ENCODE assay signal across 6 cellular contexts in the genomic region with DNA sequence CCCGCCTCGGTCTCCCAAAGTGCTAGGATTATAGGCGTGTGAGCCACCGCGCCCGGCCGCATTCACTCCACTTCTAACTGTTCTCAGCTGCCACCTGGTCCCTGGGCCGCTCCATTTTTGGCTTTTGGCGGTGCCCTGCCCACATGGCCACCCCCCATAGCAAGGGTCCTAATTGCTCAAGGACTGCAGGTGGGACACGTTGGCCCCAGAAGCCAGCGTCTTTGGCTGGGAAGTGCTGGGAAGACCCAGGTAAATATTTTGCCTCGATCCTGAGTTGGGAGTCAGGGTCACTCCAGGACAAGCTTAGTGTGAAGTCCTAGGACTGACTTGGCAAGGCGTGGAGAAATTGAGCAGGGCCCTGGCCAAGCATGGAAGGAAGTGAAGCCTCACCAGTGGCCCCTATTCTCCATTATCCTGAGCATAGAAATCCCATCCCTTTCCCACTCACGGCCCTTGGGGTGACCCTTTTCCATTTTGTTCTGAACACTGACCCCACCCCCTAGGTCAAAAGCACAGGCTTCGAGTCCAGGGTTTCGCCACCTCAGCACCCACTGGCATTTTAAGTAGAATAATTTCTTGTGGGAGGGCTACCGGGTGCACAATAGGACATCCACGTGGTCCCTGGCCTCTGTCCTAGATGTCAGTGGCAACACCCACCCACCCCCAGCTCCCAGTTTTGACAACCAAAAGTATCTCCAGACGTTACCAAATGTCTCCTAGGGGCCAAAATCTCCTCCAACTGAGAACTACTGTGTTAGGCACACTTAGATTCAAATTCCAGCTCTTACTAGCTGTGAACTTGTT. TPM values are rescaled to one million over a fixed set of nuclear protein-coding genes. Genes with fewer than 3 reads are reported as not detected.
DNase-seq lines count a peak whose midpoint lies in the region; ATAC-seq and TF ChIP-seq lines count a peak whose summit lies in the region.

No MANE protein-coding gene starts in this region.

- H3K27ac Mint-ChIP-seq in stimulated activated effector memory CD8-positive, alpha-beta T cell treated with anti-CD3 and anti-CD28 coated beads, Interleukin-12 subunit alpha, Interleukin-12 subunit beta, amount 100 ng/mL, for 72 hours: peak overlapping the region; percentile 99

- peak overlapping the region; percentile 99 for H3K27ac ChIP-seq in Panc1 (ENCODE audit: low read length)

- no peaks in the 10 kb centered on the region for H3K27me3 ChIP-seq in Panc1 (ENCODE audit: control insufficient read depth, insufficient read depth, low read length)
- no peaks in the 10 kb centered on the region for H3K27me3 ChIP-seq in endocrine pancreas (ENCODE audit: control insufficient read depth, insufficient read depth, low read length)

- H3K9me3 ChIP-seq in Panc1 (ENCODE audit: control insufficient read depth, insufficient read depth, low read depth, low read length): no peaks in the 10 kb centered on the region
- H3K9me3 ChIP-seq in endocrine pancreas (ENCODE audit: control insufficient read depth, low read length): no peaks in the 10 kb centered on the region

- CTCF ChIA-PET in Panc1 (lab: Charles Lee): interaction anchor here (0.6 kb wide), 1 partner anchor 70 kb away, joined by 6 read pairs; no protein-coding TSS in a partner anchor

- intact Hi-C loops in Panc1 (cut with micrococcal nuclease; ENCODE audit: unreplicated experiment): no loop called here

- peak overlapping the region; percentile 24 for H3K9ac ChIP-seq in endocrine pancreas (ENCODE audit: control insufficient read depth, insufficient read depth, low read length)

- H3K36me3 ChIP-seq in Panc1 (ENCODE audit: control insufficient read depth, insufficient read depth, low read length) (no peaks in the 10 kb centered on the region; the same call in 1 of the 2 replicates), endocrine pancreas (ENCODE audit: control insufficient read depth, insufficient read depth, low read length) (no peaks in the 10 kb centered on the region)

- ATAC-seq in Panc1 (no peak), HG03520 (IDR thresholded peaks at IDR 0.05; ENCODE audit: unreplicated experiment) (no peak)
- no peak for ATAC-seq in stimulated activated effector memory CD8-positive, alpha-beta T cell treated with anti-CD3 and anti-CD28 coated beads, Interleukin-12 subunit alpha, Interleukin-12 subunit beta, amount 100 ng/mL, for 72 hours

- BruUV-seq in Panc1 (replicated peaks; lab: Mats Ljungman, UMichigan): no TSS peak

- peaks cover 51% of the 10 kb centered on the region for H3K4me1 Mint-ChIP-seq in stimulated activated effector memory CD8-positive, alpha-beta T cell treated with anti-CD3 and anti-CD28 coated beads, Interleukin-12 subunit alpha, Interleukin-12 subunit beta, amount 100 ng/mL, for 72 hours

- H3K4me3 ChIP-seq in Panc1 (ENCODE audit: low read depth in 2 of 2, low read length in 2 of 2): no peak overlapping the region
- no peak overlapping the region for H3K4me3 ChIP-seq in endocrine pancreas (ENCODE audit: control insufficient read depth, insufficient read depth, low read length)

- POLR2A ChIA-PET in Panc1 (lab: Charles Lee): interaction anchor here (0.7 kb wide), 1 partner anchor 58 kb away, joined by 4 read pairs; no protein-coding TSS in a partner anchor

- H3K4me3 Mint-ChIP-seq in stimulated activated effector memory CD8-positive, alpha-beta T cell treated with anti-CD3 and anti-CD28 coated beads, Interleukin-12 subunit alpha, Interleukin-12 subunit beta, amount 100 ng/mL, for 72 hours: peak overlapping the region; percentile 92

- TF ChIP-seq CTCF in Panc1 (IDR thresholded peaks at IDR 0.05): no peak

- peaks cover 35% of the 10 kb centered on the region for H3K36me3 Mint-ChIP-seq in stimulated activated effector memory CD8-positive, alpha-beta T cell treated with anti-CD3 and anti-CD28 coated beads, Interleukin-12 subunit alpha, Interleukin-12 subunit beta, amount 100 ng/mL, for 72 hours

- in situ Hi-C loops in Panc1 (cut with HindIII; ENCODE audit: low pct_unique_long_range_greater_than_20kb, low sequenced_read_pairs): no loop called here

- DNase-seq in Panc1 (ENCODE audit: low read depth, low spot score): no peak
- DNase-seq in stimulated activated effector memory CD8-positive, alpha-beta T cell treated with anti-CD3 and anti-CD28 coated beads, Interleukin-12 subunit alpha, Interleukin-12 subunit beta, amount 100 ng/mL, for 72 hours (ENCODE audit: low spot score in 2 of 2): no peak
- no peak for DNase-seq in stimulated activated naive CD4-positive, alpha-beta T cell treated with Interleukin-2 at 50 U/mL for 16 hours (lab: John Stamatoyannopoulos, UW)
- no peak for DNase-seq in mesenteric fat pad (ENCODE audit: low spot score)

- no peaks in the 10 kb centered on the region for H3K9me3 Mint-ChIP-seq in stimulated activated effector memory CD8-positive, alpha-beta T cell treated with anti-CD3 and anti-CD28 coated beads, Interleukin-12 subunit alpha, Interleukin-12 subunit beta, amount 100 ng/mL, for 72 hours

- H3K4me1 ChIP-seq in Panc1 (ENCODE audit: control insufficient read depth, insufficient read depth, low read length): peaks cover 21% of the 10 kb centered on the region
- no peaks in the 10 kb centered on the region for H3K4me1 ChIP-seq in endocrine pancreas (ENCODE audit: control insufficient read depth, insufficient read depth, low read length)

RNA-seq across cellular contexts. Expression of a gene that starts 5.9 kb away (rescaled TPM):
- 29.5 TPM for total RNA-seq in Panc1 (2021; ENCODE audit: unreplicated experiment)
- 36.4 TPM for polyA plus RNA-seq in Panc1 (2012; ENCODE audit: insufficient read length)
- total RNA-seq in mesenteric fat pad: 47.4 TPM

RNA-seq across cellular contexts. Expression of a gene that starts 8.4 kb away (rescaled TPM):
- 7.0 TPM for total RNA-seq in Panc1 (2021; ENCODE audit: unreplicated experiment)
- polyA plus RNA-seq in Panc1 (2012; ENCODE audit: insufficient read length): 3.0 TPM
- 30.1 TPM for total RNA-seq in mesenteric fat pad

RNA-seq across cellular contexts. Expression of a gene that starts 24.1 kb away (rescaled TPM):
- total RNA-seq in Panc1 (2021; ENCODE audit: unreplicated experiment): 0.77 TPM
- polyA plus RNA-seq in Panc1 (2012; ENCODE audit: insufficient read length): 1.3 TPM
- 29.3 TPM for total RNA-seq in mesenteric fat pad

RNA-seq across cellular contexts. Expression of a gene that starts 33.9 kb away (rescaled TPM):
- 296 TPM for total RNA-seq in Panc1 (2021; ENCODE audit: unreplicated experiment)
- 473 TPM for polyA plus RNA-seq in Panc1 (2012; ENCODE audit: insufficient read length)
- total RNA-seq in mesenteric fat pad: 225 TPM

RNA-seq across cellular contexts. Expression of a gene that starts 43.3 kb away (rescaled TPM):
- 4.6 TPM for total RNA-seq in Panc1 (2021; ENCODE audit: unreplicated experiment)
- 10.1 TPM for polyA plus RNA-seq in Panc1 (2012; ENCODE audit: insufficient read length)
- 1,175 TPM for total RNA-seq in mesenteric fat pad

Comparison
In these comparisons a context has a peak if more than half of its experiments do, and no peak if none do; other contexts are left out.
1. RNA of a gene that starts 24.1 kb away (total RNA-seq): 29.3 TPM in mesenteric fat pad (single experiment); 0.77 TPM in Panc1 (single experiment); every median in the first group is over 10 times any median in the second.